8 cellular contexts compared by ENCODE assay signal in genomic region chr2:158456309-158457066, GRCh38. TPM values are rescaled to one million over a fixed set of nuclear protein-coding genes. Genes with fewer than 3 reads are reported as not detected.
A peak's percentile ranks its signal among the peaks of the same experiment; 100 is the strongest.
DNase-seq lines count a peak whose midpoint lies in the region; ATAC-seq and TF ChIP-seq lines count a peak whose summit lies in the region.

CCDC148 (minus strand) TSS chr2:158456753; CDS start chr2:158456439, 314 bp downstream.
PKP4 (plus strand) TSS chr2:158456952; CDS start chr2:158533185, 76,233 bp downstream.

- TF ChIP-seq EP300 in sigmoid colon (IDR thresholded peaks at IDR 0.05): no peak

- no CpG with 5 or more reads among the region's 48 CpGs for WGBS in iPS DF 6.9 (ENCODE audit: insufficient coverage, insufficient read length)
- 0 to 1% methylated on average over 48 of the region's 48 CpGs for WGBS in sigmoid colon, 2 donors

- H3K9me3 ChIP-seq in iPS DF 6.9 (ENCODE audit: control insufficient read depth, insufficient read depth, low read length) (no peaks in the 10 kb centered on the region), sigmoid colon (no peaks in the 10 kb centered on the region)

- H3K9me3 Mint-ChIP-seq in brain: no peaks in the 10 kb centered on the region

- ATAC-seq in GM18520 (IDR thresholded peaks at IDR 0.05; ENCODE audit: unreplicated experiment) (peak; percentile 98), HG03060 (IDR thresholded peaks at IDR 0.05; ENCODE audit: low read depth, unreplicated experiment) (peak; percentile 93)

- no peak within 1 kb of the TSS for H3K27ac ChIP-seq in iPS DF 6.9 (ENCODE audit: low read length)
- peak within 1 kb of the TSS; percentile 80 to 97 (median 96) for H3K27ac ChIP-seq in sigmoid colon

- H3K36me3 ChIP-seq in iPS DF 6.9 (ENCODE audit: control insufficient read depth, insufficient read depth, low read length) (no peaks in the 10 kb centered on the region), sigmoid colon (no peaks in the 10 kb centered on the region)

- H3K4me3 ChIP-seq in iPS DF 6.9 (ENCODE audit: low read length) (peak within 1 kb of the TSS; percentile 62), sigmoid colon (peak within 1 kb of the TSS; percentile 60 to 99 (median 79))

- TF ChIP-seq POLR2A in sigmoid colon (IDR thresholded peaks at IDR 0.05): no peak

- peak within 1 kb of the TSS; percentile 85 to 96 (median 89) for H3K27ac Mint-ChIP-seq in brain

- H3K36me3 Mint-ChIP-seq in brain: no peaks in the 10 kb centered on the region

- H3K27me3 Mint-ChIP-seq in brain: peaks cover 25% of the 10 kb centered on the region

- H3K27me3 ChIP-seq in iPS DF 6.9 (ENCODE audit: control insufficient read depth, insufficient read depth, low read length): no peaks in the 10 kb centered on the region
- no peaks in the 10 kb centered on the region for H3K27me3 ChIP-seq in sigmoid colon

- H3K4me1 ChIP-seq in iPS DF 6.9 (ENCODE audit: control insufficient read depth, insufficient read depth, low read length) (peaks cover 2% of the 10 kb centered on the region; the same call in 1 of the 2 replicates), sigmoid colon (peaks cover 0 to 14% (median 9%) of the 10 kb centered on the region in 4 donors)

- intact Hi-C loops in sigmoid colon (cut with DNase I): loop anchor here (5.0 kb wide), 1 partner anchor 296 kb away; no protein-coding TSS in a partner anchor

- TF ChIP-seq CTCF in brain (conservative IDR thresholded peaks at IDR 0.05): no peak
- TF ChIP-seq CTCF in sigmoid colon (IDR thresholded peaks at IDR 0.05): peak in 3 of 4 experiments; percentile 16 to 57 (median 35)

- H3K4me3 Mint-ChIP-seq in brain: peak within 1 kb of the TSS; percentile 97 to 99 (median 98)

- peaks cover 47% of the 10 kb centered on the region for H3K4me1 Mint-ChIP-seq in brain

- DNase-seq in 8988T (peak; percentile 72), NCI-H2107 (lab: John Stamatoyannopoulos, UW) (peak; percentile 77), UCSD-AML1 (lab: John Stamatoyannopoulos, UW; ENCODE audit: unreplicated experiment) (peak; percentile 91), iPS DF 6.9 (ENCODE audit: low read depth, low spot score) (no peak), sigmoid colon (peak; percentile 94)

RNA-seq across cellular contexts. Expression of gene CCDC148, which starts in this region (rescaled TPM):
- polyA plus RNA-seq in brain (ENCODE audit: insufficient read depth, low read depth, low replicate concordance): 0.64 TPM
- under 1 TPM in 2 of 4 donors, not detected in 2; 0.36 to 0.83 TPM for total RNA-seq in sigmoid colon
- polyA plus RNA-seq in sigmoid colon: under 1 TPM in 1 of 3 donors, not detected in 2; 0.23 TPM

RNA-seq across cellular contexts. Expression of gene PKP4, which starts in this region (rescaled TPM):
- 76.0 TPM for polyA plus RNA-seq in brain (ENCODE audit: insufficient read depth, low read depth, low replicate concordance)
- total RNA-seq in sigmoid colon: 10 to 100 TPM; 27.5 to 41.3 (median 32.3) TPM
- 10 to 100 TPM; 14.4 to 22.1 (median 16.6) TPM for polyA plus RNA-seq in sigmoid colon

Comparison
In these comparisons a context has a peak if more than half of its experiments do, and no peak if none do; other contexts are left out.
1. CTCF ChIP-seq: peak in sigmoid colon (3 of 4); none in brain (0 of 2).